Comparison of ENCODE assay signal across 31 cellular contexts in the genomic region with DNA sequence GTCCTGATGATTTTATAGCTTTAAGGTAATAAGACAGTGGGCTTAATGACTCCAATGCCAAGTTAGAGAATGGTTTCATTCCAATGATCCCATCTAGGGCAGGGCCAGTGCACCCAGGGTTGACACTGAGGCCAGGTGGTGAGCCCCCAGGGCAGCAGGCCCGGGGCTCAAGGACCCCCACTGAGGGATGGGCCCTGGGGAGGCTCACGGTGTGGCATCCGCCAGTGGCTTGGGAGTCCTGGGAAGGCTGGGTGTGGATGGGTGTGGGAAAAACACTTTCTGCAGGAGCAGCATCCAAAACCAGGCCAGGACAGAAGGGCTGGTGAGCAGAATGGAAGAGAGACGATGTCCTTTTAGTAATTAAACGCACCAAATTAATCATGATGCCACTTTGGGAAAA.
"Had no signal": no experiment of that assay in that cellular context is flagged by ENCODE, and none has a peak within 500 bp of the region (broad histone marks: within the 10 kb centered on the region; RNA-seq: fewer than 3 reads in every experiment).

No MANE protein-coding gene starts in this region.

- H3K36me3 Mint-ChIP-seq: immature natural killer cell; mesothelial cell of epicardium; naive B cell; natural killer cell treated with Interleukin-12 subunit alpha and Interleukin-12 subunit beta and Interleukin-15 and Interleukin-18, amount 100 ng/mL, for 72 hours had no signal

- H3K36me3 ChIP-seq: esophagus squamous epithelium, heart right ventricle, neutrophil, prostate gland, stomach, thyroid gland had no signal

- H3K9me3 ChIP-seq: esophagus squamous epithelium, heart right ventricle, mucosa of descending colon, neutrophil, prostate gland, stomach, thyroid gland had no signal

- H3K4me3 Mint-ChIP-seq: central memory CD8-positive, alpha-beta T cell; immature natural killer cell; mesothelial cell of epicardium; naive B cell; natural killer cell treated with Interleukin-12 subunit alpha and Interleukin-12 subunit beta and Interleukin-15 and Interleukin-18, amount 100 ng/mL, for 72 hours; neural crest cell had no signal

- H3K4me1 ChIP-seq: esophagus squamous epithelium, heart right ventricle, parathyroid adenoma, prostate gland, stomach, thyroid gland had no signal

- DNase-seq: dermis blood vessel endothelial cell; effector memory CD4-positive, alpha-beta T cell; esophagus squamous epithelium; foreskin melanocyte; glutamatergic neuron; heart right ventricle; hippocampal formation; immature natural killer cell; islet precursor cell; mesenchymal stem cell; naive B cell; right cardiac atrium; small intestine; stimulated activated CD4-positive, alpha-beta T cell treated with anti-CD3 and anti-CD28 coated beads, Interleukin-12 subunit alpha, Interleukin-12 subunit beta, amount 100 ng/mL, for 4 hours; stimulated activated CD4-positive, alpha-beta T cell treated with anti-CD3 and anti-CD28 coated beads, Interleukin-1b, Interleukin-23, amount 100 ng/mL, for 48 hours; stimulated activated CD4-positive, alpha-beta T cell treated with anti-CD3 and anti-CD28 coated beads, Interleukin-4, amount 100 ng/mL, for 1 hour; stimulated activated CD8-positive, alpha-beta memory T cell treated with anti-CD3 and anti-CD28 coated beads, Interleukin-4, amount 100 ng/mL, for 48 hours; stimulated activated naive CD4-positive, alpha-beta T cell treated with Interleukin-2 at 50 U/mL for 16 hours; stomach; thyroid gland; trophoblast cell had no signal

- H3K4me3 ChIP-seq: coronary artery, esophagus squamous epithelium, heart right ventricle, mucosa of descending colon, prostate gland, stomach, thyroid gland had no signal

- H3K27ac Mint-ChIP-seq: immature natural killer cell; mesothelial cell of epicardium; naive B cell; natural killer cell treated with Interleukin-12 subunit alpha and Interleukin-12 subunit beta and Interleukin-15 and Interleukin-18, amount 100 ng/mL, for 72 hours had no signal

- H3K4me1 Mint-ChIP-seq: central memory CD8-positive, alpha-beta T cell; immature natural killer cell; mesothelial cell of epicardium; naive B cell; neural crest cell had no signal

- H3K9me3 Mint-ChIP-seq: central memory CD8-positive, alpha-beta T cell; immature natural killer cell; naive B cell; natural killer cell treated with Interleukin-12 subunit alpha and Interleukin-12 subunit beta and Interleukin-15 and Interleukin-18, amount 100 ng/mL, for 72 hours had no signal

- H3K27ac ChIP-seq: coronary artery, esophagus squamous epithelium, heart right ventricle, neutrophil, parathyroid adenoma, prostate gland, stomach, thyroid gland had no signal

- ATAC-seq: heart right ventricle; left lobe of liver; mucosa of descending colon; natural killer cell treated with Interleukin-12 subunit alpha and Interleukin-12 subunit beta and Interleukin-15 and Interleukin-18, amount 100 ng/mL, for 72 hours; right cardiac atrium had no signal

- H3K27me3 ChIP-seq: neutrophil, thyroid gland had no signal
